Comparison of ENCODE assay signal across 1 cellular context in the genomic region with DNA sequence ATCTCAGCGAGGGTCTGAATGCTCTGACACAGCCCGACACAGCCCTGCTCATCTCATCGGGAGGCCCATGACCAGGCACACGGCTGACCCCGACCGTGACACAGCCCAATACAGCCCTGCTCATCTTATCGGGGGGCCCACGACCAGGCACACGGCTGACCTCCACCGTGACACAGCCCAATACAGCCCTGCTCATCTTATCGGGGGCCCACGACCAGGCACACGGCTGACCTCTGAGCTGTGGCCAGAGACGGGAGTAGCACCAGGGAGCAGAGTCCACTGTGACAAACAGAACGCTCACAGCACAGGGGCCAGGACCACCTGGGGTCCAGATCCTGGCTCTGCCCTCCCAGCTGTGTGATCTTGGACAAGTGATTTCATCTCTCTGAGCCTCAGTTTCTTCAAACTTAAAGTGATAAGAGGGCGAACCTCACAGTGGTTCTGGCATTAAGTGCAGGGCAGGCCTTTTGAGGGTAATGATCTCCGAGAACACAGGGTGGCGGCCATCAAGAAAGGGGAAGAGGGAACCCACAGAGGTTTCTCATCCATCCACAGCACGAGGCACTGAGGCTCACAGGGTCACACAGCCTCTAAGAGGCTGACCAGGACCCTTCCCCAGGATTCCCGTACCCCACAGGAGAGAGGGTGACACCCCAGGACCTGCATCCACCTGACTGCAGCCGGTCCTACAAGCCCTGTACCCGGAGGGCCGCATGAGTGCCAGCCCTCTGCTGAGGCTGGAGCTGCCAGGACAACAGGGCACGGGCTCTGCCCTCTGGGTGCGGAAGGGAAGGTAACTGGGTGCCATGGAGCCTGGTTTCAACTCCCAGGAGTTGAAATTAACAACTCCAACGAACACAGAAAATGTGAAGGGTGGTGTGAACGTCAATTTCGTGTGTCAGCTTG.
A peak's percentile ranks its signal among the peaks of the same experiment; 100 is the strongest.
TF ChIP-seq lines count a peak whose summit lies in the region.

No MANE protein-coding gene starts in this region.

TF ChIP-seq in GM12878, 131 proteins besides CTCF, POLR2A, EP300 and RAD21 (continued from another document):
- TF ChIP-seq NR2F1 (conservative IDR thresholded peaks at IDR 0.05) (0 out of 2 replicates have a peak, but pooled peaks have one; percentile 34), DPF2 (IDR thresholded peaks at IDR 0.05) (peak; percentile 37; the same call in 1 of the 2 replicates)
